ENCODE assay signal across 8 cellular contexts in genomic region chr12:71694099-71694820, GRCh38. TPM values are rescaled to one million over a fixed set of nuclear protein-coding genes. Genes with fewer than 3 reads are reported as not detected.
DNase-seq lines count a peak whose midpoint lies in the region; ATAC-seq and TF ChIP-seq lines count a peak whose summit lies in the region.

No MANE protein-coding gene starts in this region.

- intact Hi-C loops in left cardiac atrium (cut with DNase I): loop anchor here in 1 of 2 donors (10.0 kb wide), 1 partner anchor 51 kb away; no protein-coding TSS in a partner anchor
- intact Hi-C loops in CD8-positive, alpha-beta T cell (cut with DNase I, micrococcal nuclease): loop anchor here in 1 of 2 experiments (10.0 kb wide), 1 partner anchor 49 kb away; no protein-coding TSS in a partner anchor

- peaks cover 2% of the 10 kb centered on the region for H3K4me1 ChIP-seq in CD8-positive, alpha-beta T cell (ENCODE audit: insufficient read depth, low read length)

- peaks cover 8% of the 10 kb centered on the region for H3K36me3 ChIP-seq in CD8-positive, alpha-beta T cell (ENCODE audit: insufficient read depth, low read length)

- peak overlapping the region; percentile 26 for H3K4me3 ChIP-seq in GM12865 (ENCODE audit: low read depth, low read length)
- H3K4me3 ChIP-seq in CD8-positive, alpha-beta T cell (ENCODE audit: low read depth, low read length): no peak overlapping the region

- H3K4me1 Mint-ChIP-seq in CD8-positive, alpha-beta T cell (ENCODE audit: low read depth): peaks cover 16% of the 10 kb centered on the region

- peak; percentile 76 for DNase-seq in GM12865 (ENCODE audit: low read depth)
- no peak for DNase-seq in left cardiac atrium
- DNase-seq in CD8-positive, alpha-beta T cell: no peak
- no peak for DNase-seq in NCI-H2029 (lab: John Stamatoyannopoulos, UW)
- no peak for DNase-seq in stimulated activated naive CD4-positive, alpha-beta T cell (lab: John Stamatoyannopoulos, UW)
- DNase-seq in HuH-7 (ENCODE audit: low spot score): no peak

- no peak overlapping the region for H3K27ac Mint-ChIP-seq in CD8-positive, alpha-beta T cell

- TF ChIP-seq CTCF in GM12865 (IDR thresholded peaks at IDR 0.05; ENCODE audit: insufficient read depth, low read depth, low read length, missing control alignments): no peak
- no peak for TF ChIP-seq CTCF in CD8-positive, alpha-beta T cell (IDR thresholded peaks at IDR 0.05)

- H3K27me3 ChIP-seq in CD8-positive, alpha-beta T cell (ENCODE audit: insufficient read depth, low read length): no peaks in the 10 kb centered on the region

- peak; percentile 88 for ATAC-seq in GM21526 (IDR thresholded peaks at IDR 0.05; ENCODE audit: low FRiP score, unreplicated experiment)
- peak; percentile 87 for ATAC-seq in HG03558 (IDR thresholded peaks at IDR 0.05; ENCODE audit: extremely low read depth, unreplicated experiment)
- ATAC-seq in left cardiac atrium: peak; percentile 76 to 88
- no peak for ATAC-seq in CD8-positive, alpha-beta T cell

- no peaks in the 10 kb centered on the region for H3K9me3 Mint-ChIP-seq in CD8-positive, alpha-beta T cell

- POLR2A ChIA-PET in CD8-positive, alpha-beta T cell (lab: Charles Lee): interaction anchor here (2.2 kb wide), 1 partner anchor 8 kb away, joined by 8 read pairs; the partner anchor contains the start of gene TMEM19

- no peak overlapping the region for H3K27ac ChIP-seq in CD8-positive, alpha-beta T cell (ENCODE audit: low read depth, low read length)

- no peaks in the 10 kb centered on the region for H3K9me3 ChIP-seq in CD8-positive, alpha-beta T cell (ENCODE audit: low read length)

- no peaks in the 10 kb centered on the region for H3K27me3 Mint-ChIP-seq in CD8-positive, alpha-beta T cell (ENCODE audit: low read depth)

- peaks cover 52% of the 10 kb centered on the region for H3K36me3 Mint-ChIP-seq in CD8-positive, alpha-beta T cell

- no peak overlapping the region for H3K4me3 Mint-ChIP-seq in CD8-positive, alpha-beta T cell

- CTCF ChIA-PET in CD8-positive, alpha-beta T cell (lab: Charles Lee): interaction anchor here (0.7 kb wide), 1 partner anchor 8 kb away, joined by 3 read pairs; the partner anchor contains the start of gene TMEM19

RNA-seq across cellular contexts. Expression of gene TMEM19, which starts 8.4 kb away (rescaled TPM):
- total RNA-seq in left cardiac atrium: 10 to 100 TPM; 25.8 to 28.8 TPM
- total RNA-seq in CD8-positive, alpha-beta T cell: 10 to 100 TPM in 1 of 2 experiments, 1 to 10 TPM in 1; 8.8 to 10.0 TPM

RNA-seq across cellular contexts. Expression of gene THAP2, which starts 30.2 kb away (rescaled TPM):
- 1 to 10 TPM; 4.3 to 5.2 TPM for total RNA-seq in left cardiac atrium
- total RNA-seq in CD8-positive, alpha-beta T cell: 10 to 100 TPM; 22.3 to 23.7 TPM

RNA-seq across cellular contexts. Expression of gene ZFC3H1, which starts 30.6 kb away (rescaled TPM):
- total RNA-seq in left cardiac atrium: 10 to 100 TPM; 19.4 to 24.5 TPM
- 100 to 1,000 TPM; 118 to 121 TPM for total RNA-seq in CD8-positive, alpha-beta T cell

Comparison
In these comparisons a context has a peak if more than half of its experiments do, and no peak if none do; other contexts are left out.
1. RNA of gene ZFC3H1, which starts 30.6 kb away (total RNA-seq): 118 to 121 TPM in CD8-positive, alpha-beta T cell; 19.4 to 24.5 TPM in left cardiac atrium; every median in the first group is over 4 times any median in the second.